Comparison of ENCODE assay signal across 11 cellular contexts in the genomic region with DNA sequence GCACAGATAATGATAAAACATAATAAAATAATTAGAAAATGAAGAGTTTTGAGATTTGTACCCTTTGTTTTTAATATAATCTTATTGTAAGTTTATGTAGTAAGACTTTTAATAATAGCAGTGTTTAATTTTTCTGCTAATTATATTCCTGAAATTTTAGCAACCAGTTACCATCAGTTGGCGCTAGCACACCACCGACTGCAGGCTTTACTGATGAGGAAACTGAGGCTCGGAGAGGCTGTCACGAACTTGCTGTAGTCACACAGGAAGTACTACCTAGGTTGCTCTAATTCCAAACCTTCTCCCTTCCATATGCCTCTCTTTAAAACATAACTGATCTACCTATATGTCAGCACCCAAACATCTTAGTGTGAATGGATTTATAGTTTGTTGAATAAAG. TPM values are rescaled to one million over a fixed set of nuclear protein-coding genes. Genes with fewer than 3 reads are reported as not detected.
DNase-seq lines count a peak whose midpoint lies in the region; ATAC-seq and TF ChIP-seq lines count a peak whose summit lies in the region.
"Had no signal": no experiment of that assay in that cellular context is flagged by ENCODE, and none has a peak within 500 bp of the region (broad histone marks: within the 10 kb centered on the region; RNA-seq: fewer than 3 reads in every experiment).

No MANE protein-coding gene starts in this region.

- H3K4me2 ChIP-seq in PC-3 (ENCODE audit: low read length): peak overlapping the region; percentile 92

- peaks cover 36% of the 10 kb centered on the region for H3K4me1 Mint-ChIP-seq in activated CD8-positive, alpha-beta memory T cell treated with anti-CD3 and anti-CD28 coated beads, Interleukin-2, amount 10 ng/mL, durations not matched to agents 7 days and 5 days
- peaks cover 43% of the 10 kb centered on the region for H3K4me1 Mint-ChIP-seq in endodermal cell

- H2AFZ ChIP-seq in PC-3 (ENCODE audit: low read length): peak overlapping the region; percentile 99

- peaks cover 13% of the 10 kb centered on the region for H3K36me3 Mint-ChIP-seq in activated CD8-positive, alpha-beta memory T cell treated with anti-CD3 and anti-CD28 coated beads, Interleukin-2, amount 10 ng/mL, durations not matched to agents 7 days and 5 days
- no peaks in the 10 kb centered on the region for H3K36me3 Mint-ChIP-seq in endodermal cell (ENCODE audit: low read depth)

- H3K36me3 ChIP-seq in PC-3 (ENCODE audit: low read depth, low read length): no peaks in the 10 kb centered on the region
- no peaks in the 10 kb centered on the region for H3K36me3 ChIP-seq in endodermal cell (ENCODE audit: control insufficient read depth, insufficient read depth, low read length)
- H3K36me3 ChIP-seq in tibial artery: no peaks in the 10 kb centered on the region

- WGBS in endodermal cell (ENCODE audit: insufficient coverage in 1 of 2, insufficient read length in 1 of 2), 2 experiments: 76 to 100% methylated on average over 1 to 4 of the region's 4 CpGs

- intact Hi-C loops in PC-3 (cut with micrococcal nuclease): loop anchor here (10.0 kb wide), 1 partner anchor 383 kb away; the partner anchor contains the start of gene CCNA1
- intact Hi-C loops in tibial artery (cut with DNase I; ENCODE audit: low total_unique reads): no loop called here

- POLR2A ChIA-PET in PC-3 (lab: Charles Lee; ENCODE audit: unreplicated experiment): no interaction called here

- H3K4me3 Mint-ChIP-seq in activated CD8-positive, alpha-beta memory T cell treated with anti-CD3 and anti-CD28 coated beads, Interleukin-2, amount 10 ng/mL, durations not matched to agents 7 days and 5 days: peak overlapping the region; percentile 88
- peak overlapping the region; percentile 86 for H3K4me3 Mint-ChIP-seq in endodermal cell

- peaks cover 24% of the 10 kb centered on the region for H3K27me3 Mint-ChIP-seq in activated CD8-positive, alpha-beta memory T cell treated with anti-CD3 and anti-CD28 coated beads, Interleukin-2, amount 10 ng/mL, durations not matched to agents 7 days and 5 days
- H3K27me3 Mint-ChIP-seq in endodermal cell (ENCODE audit: insufficient read depth): no peaks in the 10 kb centered on the region

- H3K27ac ChIP-seq in PC-3 (ENCODE audit: low read length) (no peak overlapping the region), endodermal cell (ENCODE audit: low read depth, low read length) (no peak overlapping the region), tibial artery (peak overlapping the region in 1 of 2 donors; percentile 73)

- CTCF ChIA-PET in activated CD8-positive, alpha-beta memory T cell treated with anti-CD3 and anti-CD28 coated beads, Interleukin-2, amount 10 ng/mL, durations not matched to agents 7 days and 5 days (lab: Charles Lee): interaction anchor here (1.0 kb wide), 1 partner anchor 181 kb away, joined by 3 read pairs; the partner anchor contains the start of gene ALG5
- CTCF ChIA-PET in PC-3 (lab: Charles Lee): no interaction called here

- H3K4me3 ChIP-seq in PC-3 (ENCODE audit: low read length) (no peak overlapping the region), endodermal cell (ENCODE audit: low read length) (peak overlapping the region; percentile 81), retinal pigment epithelial cell (ENCODE audit: low read length) (no peak overlapping the region), tibial artery (peak overlapping the region in 1 of 2 donors; percentile 73)

- no peak for ATAC-seq in activated CD8-positive, alpha-beta memory T cell treated with anti-CD3 and anti-CD28 coated beads, Interleukin-2, amount 10 ng/mL, durations not matched to agents 7 days and 5 days
- no peak for ATAC-seq in PC-3

- no TSS peak for BruUV-seq in PC-3 (replicated peaks; lab: Mats Ljungman, UMichigan)

- peaks cover 36% of the 10 kb centered on the region for H3K79me2 ChIP-seq in PC-3 (ENCODE audit: low read length)

- H3K9me3 Mint-ChIP-seq in activated CD8-positive, alpha-beta memory T cell treated with anti-CD3 and anti-CD28 coated beads, Interleukin-2, amount 10 ng/mL, durations not matched to agents 7 days and 5 days (ENCODE audit: low read depth): no peaks in the 10 kb centered on the region
- H3K9me3 Mint-ChIP-seq in endodermal cell: no peaks in the 10 kb centered on the region

- 0 out of 2 replicates have a peak, but pooled peaks have one; percentile 17 for TF ChIP-seq CTCF in PC-3 (conservative IDR thresholded peaks at IDR 0.05; ENCODE audit: low read depth, low read length)
- TF ChIP-seq CTCF in endodermal cell (conservative IDR thresholded peaks at IDR 0.05): peak; percentile 31
- peak; percentile 7 for TF ChIP-seq CTCF in retinal pigment epithelial cell (conservative IDR thresholded peaks at IDR 0.05; ENCODE audit: low read depth, low read length)
- no peak for TF ChIP-seq CTCF in tibial artery (IDR thresholded peaks at IDR 0.05)
- TF ChIP-seq CTCF in GM20000 (IDR thresholded peaks at IDR 0.05; ENCODE audit: extremely low read depth, missing control alignments): no peak

- H3F3A ChIP-seq in PC-3 (ENCODE audit: low read length, unreplicated experiment): no peaks in the 10 kb centered on the region

- no peaks in the 10 kb centered on the region for H4K20me1 ChIP-seq in PC-3 (ENCODE audit: low read length)

- no peaks in the 10 kb centered on the region for H3K27me3 ChIP-seq in PC-3 (ENCODE audit: low read length)
- no peaks in the 10 kb centered on the region for H3K27me3 ChIP-seq in endodermal cell (ENCODE audit: control insufficient read depth, insufficient read depth, low read length, poor library complexity, severe bottlenecking)
- H3K27me3 ChIP-seq in tibial artery: no peaks in the 10 kb centered on the region

- H3K9ac ChIP-seq in PC-3 (ENCODE audit: low read length): no peak overlapping the region
- no peak overlapping the region for H3K9ac ChIP-seq in endodermal cell (ENCODE audit: extremely low read depth, low read length, poor library complexity, severe bottlenecking)

- no peak for DNase-seq in activated CD8-positive, alpha-beta memory T cell treated with anti-CD3 and anti-CD28 coated beads, Interleukin-2, amount 10 ng/mL, durations not matched to agents 7 days and 5 days
- DNase-seq in activated CD8-positive, alpha-beta memory T cell treated with anti-CD3 and anti-CD28 coated beads for 24 hours: no peak
- DNase-seq in PC-3 (no peak), endodermal cell (no peak), retinal pigment epithelial cell (ENCODE audit: low read depth) (no peak), NOMO-1 treated with DMSO at 0.1 percent for 48 hours (lab: John Stamatoyannopoulos, UW; ENCODE audit: unreplicated experiment) (no peak), tibial artery (no peak), GM20000 (ENCODE audit: low spot score) (no peak)
- DNase-seq: activated effector memory CD4-positive, alpha-beta T cell treated with anti-CD3 and anti-CD28 coated beads, Interleukin-2, amount 50 U/mL, for 16 hours; AML-193; NCI-H446 treated with DMSO at 0.1 percent for 48 hours had no signal

- H3K9me2 ChIP-seq in PC-3 (replicated peaks; ENCODE audit: low read length): no peaks in the 10 kb centered on the region

- H3K4me1 ChIP-seq in PC-3 (ENCODE audit: insufficient read depth, low read length) (peaks cover 20% of the 10 kb centered on the region), endodermal cell (ENCODE audit: control insufficient read depth, insufficient read depth, low read length) (peaks cover 10% of the 10 kb centered on the region), tibial artery (peaks cover 0 to 32% (median 10%) of the 10 kb centered on the region in 4 donors)

- peak overlapping the region; percentile 82 for H3K27ac Mint-ChIP-seq in activated CD8-positive, alpha-beta memory T cell treated with anti-CD3 and anti-CD28 coated beads, Interleukin-2, amount 10 ng/mL, durations not matched to agents 7 days and 5 days
- H3K27ac Mint-ChIP-seq in endodermal cell: peak overlapping the region; percentile 83

- H3K9me3 ChIP-seq in PC-3 (ENCODE audit: low read length) (no peaks in the 10 kb centered on the region), endodermal cell (ENCODE audit: control insufficient read depth, low read length) (peaks cover 7% of the 10 kb centered on the region), tibial artery (no peaks in the 10 kb centered on the region)

RNA-seq across cellular contexts. Expression of gene RFXAP, which starts 1.0 kb away (rescaled TPM):
- 10 to 100 TPM; 13.8 to 20.9 TPM for total RNA-seq in activated CD8-positive, alpha-beta memory T cell treated with anti-CD3 and anti-CD28 coated beads, Interleukin-2, amount 10 ng/mL, durations not matched to agents 7 days and 5 days
- total RNA-seq in PC-3 (2014; rRNA removed): 1.2 and 2.8 TPM in 2 replicates
- 1 to 10 TPM; 8.9 to 9.7 TPM for total RNA-seq in endodermal cell
- 11.9 TPM for polyA plus RNA-seq in endodermal cell (2013, experiment 1 of 2)
- 11.1 TPM for polyA plus RNA-seq in endodermal cell (2013, experiment 2 of 2)

Comparison
In these comparisons a context has a peak if more than half of its experiments do, and no peak if none do; other contexts are left out.
1. CTCF ChIP-seq: peak in PC-3 (single experiment), endodermal cell (single experiment) and retinal pigment epithelial cell (single experiment); none in tibial artery (0 of 2) and GM20000 (single experiment).